In the genomic region with DNA sequence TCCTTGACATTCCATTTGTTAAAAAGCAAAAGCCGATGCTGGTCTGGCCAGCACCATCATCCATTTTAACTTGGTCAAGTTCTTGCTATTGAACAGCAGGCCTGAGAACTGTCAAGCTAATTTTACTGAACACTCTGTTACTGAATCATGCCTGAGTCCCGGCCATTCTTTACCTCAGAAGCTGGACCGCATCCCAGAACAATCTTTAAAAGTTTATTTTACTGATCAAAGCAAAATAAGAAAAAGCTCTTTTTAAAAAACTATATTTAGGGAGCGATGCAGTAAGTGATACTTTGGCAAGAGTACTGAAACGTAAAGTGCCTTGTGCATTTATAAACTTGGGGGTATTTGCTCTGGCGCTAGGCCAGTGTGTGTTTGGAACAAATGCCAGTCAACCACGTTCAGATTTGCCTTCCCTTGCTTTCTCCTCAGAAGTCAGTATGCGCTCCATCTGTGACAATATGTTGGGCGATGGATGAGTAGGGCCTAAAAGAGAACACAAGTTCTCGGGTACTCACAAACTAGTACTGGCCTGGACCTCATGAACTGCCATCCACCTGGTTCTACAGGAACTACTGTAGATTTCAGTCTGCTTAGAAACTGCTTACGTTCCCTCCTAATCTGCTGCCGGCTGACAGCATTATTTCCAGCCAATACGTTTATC, we compare ENCODE assay signal across 11 cellular contexts.
DNase-seq lines count a peak whose midpoint lies in the region; ATAC-seq and TF ChIP-seq lines count a peak whose summit lies in the region.
"Had no signal": no experiment of that assay in that cellular context is flagged by ENCODE, and none has a peak within 500 bp of the region (broad histone marks: within the 10 kb centered on the region; RNA-seq: fewer than 3 reads in every experiment).

No MANE protein-coding gene starts in this region.

- peaks cover 2% of the 10 kb centered on the region for H3K4me1 Mint-ChIP-seq in activated T-cell treated with anti-CD3 and anti-CD28 coated beads, Interleukin-2, amount 50 U/mL, for 4 hours (ENCODE audit: low read depth)
- H3K4me1 Mint-ChIP-seq in endothelial cell (ENCODE audit: unreplicated experiment) = no peaks in the 10 kb centered on the region

- H3K27ac ChIP-seq in angular gyrus (ENCODE audit: low read depth, low read length) (peak overlapping the region; percentile 22), rectal smooth muscle tissue (ENCODE audit: low read depth, low read length) (peak overlapping the region; percentile 71)

- H3K9me3 Mint-ChIP-seq in activated T-cell treated with anti-CD3 and anti-CD28 coated beads, Interleukin-2, amount 50 U/mL, for 4 hours = no peaks in the 10 kb centered on the region
- no peaks in the 10 kb centered on the region for H3K9me3 Mint-ChIP-seq in endothelial cell (ENCODE audit: unreplicated experiment)

- no peaks in the 10 kb centered on the region for H3K27me3 ChIP-seq in rectal smooth muscle tissue (ENCODE audit: control insufficient read depth, insufficient read depth, low read length)

- peaks cover 33% of the 10 kb centered on the region for H3K36me3 Mint-ChIP-seq in activated T-cell treated with anti-CD3 and anti-CD28 coated beads, Interleukin-2, amount 50 U/mL, for 4 hours (ENCODE audit: insufficient read depth)
- peaks cover 12% of the 10 kb centered on the region for H3K36me3 Mint-ChIP-seq in endothelial cell (ENCODE audit: low read depth, unreplicated experiment)

- no peaks in the 10 kb centered on the region for H3K36me3 ChIP-seq in rectal smooth muscle tissue (ENCODE audit: control insufficient read depth, insufficient read depth, low read length)

- TF ChIP-seq CTCF in endothelial cell (IDR thresholded peaks at IDR 0.05; ENCODE audit: unreplicated experiment) = no peak

- peaks cover 48% of the 10 kb centered on the region for H3K4me1 ChIP-seq in rectal smooth muscle tissue (ENCODE audit: control insufficient read depth, insufficient read depth, low read length)

- no peak overlapping the region for H3K9ac ChIP-seq in rectal smooth muscle tissue (ENCODE audit: low read length)

- H3K4me3 ChIP-seq in rectal smooth muscle tissue (ENCODE audit: low read length) = no peak overlapping the region

- peak; percentile 42 for ATAC-seq in Right ventricle myocardium superior (ENCODE audit: poor library complexity)
- no peak for ATAC-seq in activated T-cell treated with anti-CD3 and anti-CD28 coated beads, Interleukin-2, amount 50 U/mL, for 4 hours

- H3K4me3 Mint-ChIP-seq in activated T-cell treated with anti-CD3 and anti-CD28 coated beads, Interleukin-2, amount 50 U/mL, for 4 hours = no peak overlapping the region
- H3K4me3 Mint-ChIP-seq in endothelial cell (ENCODE audit: unreplicated experiment) = no peak overlapping the region

- DNase-seq in EL (peak; percentile 66), Right ventricle myocardium superior (no peak), NCI-H524 (lab: John Stamatoyannopoulos, UW) (no peak), endothelial cell (ENCODE audit: low spot score) (no peak)
- no peak for DNase-seq in activated CD4-positive, CD25-positive, alpha-beta regulatory T cell (lab: John Stamatoyannopoulos, UW)
- DNase-seq in activated T-cell treated with anti-CD3 and anti-CD28 coated beads, Interleukin-2, amount 50 U/mL, for 4 hours = no peak
- DNase-seq: activated naive CD4-positive, alpha-beta T cell treated with Interleukin-2 at 50 U/mL for 16 hours; DMS153; glutamatergic neuron had no signal

- no peaks in the 10 kb centered on the region for H3K27me3 Mint-ChIP-seq in activated T-cell treated with anti-CD3 and anti-CD28 coated beads, Interleukin-2, amount 50 U/mL, for 4 hours (ENCODE audit: low read depth)
- no peaks in the 10 kb centered on the region for H3K27me3 Mint-ChIP-seq in endothelial cell (ENCODE audit: unreplicated experiment)

- H3K27ac Mint-ChIP-seq in endothelial cell (ENCODE audit: unreplicated experiment) = no peak overlapping the region

- intact Hi-C loops in Right ventricle myocardium superior (cut with DNase I) = no loop called here
